9 cellular contexts compared by ENCODE assay signal in genomic region chr1:34113887-34114286, GRCh38. TPM values are rescaled to one million over a fixed set of nuclear protein-coding genes. Genes with fewer than 3 reads are reported as not detected.
DNase-seq lines count a peak whose midpoint lies in the region; ATAC-seq and TF ChIP-seq lines count a peak whose summit lies in the region.
"Had no signal": no experiment of that assay in that cellular context is flagged by ENCODE, and none has a peak within 500 bp of the region (broad histone marks: within the 10 kb centered on the region; RNA-seq: fewer than 3 reads in every experiment).

No MANE protein-coding gene starts in this region.

- H3K27me3 Mint-ChIP-seq in activated CD8-positive, alpha-beta T cell treated with anti-CD3 and anti-CD28 coated beads, Interleukin-2, amount 10 ng/mL, durations not matched to agents 7 days and 5 days (ENCODE audit: low read depth): no peaks in the 10 kb centered on the region

- no peaks in the 10 kb centered on the region for H3K36me3 Mint-ChIP-seq in activated CD8-positive, alpha-beta T cell treated with anti-CD3 and anti-CD28 coated beads, Interleukin-2, amount 10 ng/mL, durations not matched to agents 7 days and 5 days (ENCODE audit: low read depth)

- peak; percentile 28; the same call in 1 of the 2 replicates for TF ChIP-seq CTCF in GM12875 (IDR thresholded peaks at IDR 0.05; ENCODE audit: borderline replicate concordance, insufficient read depth, low read depth, low read length)

- no peak overlapping the region for H3K27ac Mint-ChIP-seq in activated CD8-positive, alpha-beta T cell treated with anti-CD3 and anti-CD28 coated beads, Interleukin-2, amount 10 ng/mL, durations not matched to agents 7 days and 5 days

- POLR2A ChIA-PET in activated CD8-positive, alpha-beta T cell treated with anti-CD3 and anti-CD28 coated beads, Interleukin-2, amount 10 ng/mL, durations not matched to agents 7 days and 5 days (lab: Charles Lee): no interaction called here

- no peak overlapping the region for H3K4me3 ChIP-seq in GM12875 (ENCODE audit: low read depth, low read length)

- peaks cover 8% of the 10 kb centered on the region for H3K9me3 Mint-ChIP-seq in activated CD8-positive, alpha-beta T cell treated with anti-CD3 and anti-CD28 coated beads, Interleukin-2, amount 10 ng/mL, durations not matched to agents 7 days and 5 days (ENCODE audit: insufficient read depth)

- CTCF ChIA-PET in activated CD8-positive, alpha-beta T cell treated with anti-CD3 and anti-CD28 coated beads, Interleukin-2, amount 10 ng/mL, durations not matched to agents 7 days and 5 days (lab: Charles Lee): no interaction called here

- DNase-seq in A172 (ENCODE audit: low spot score): peak; percentile 2
- peak; percentile 3 for DNase-seq in OCI-M1 (lab: John Stamatoyannopoulos, UW)
- DNase-seq in germinal center (ENCODE audit: low spot score): peak; percentile 61
- no peak for DNase-seq in activated CD8-positive, alpha-beta T cell treated with anti-CD3 and anti-CD28 coated beads, Interleukin-2, amount 10 ng/mL, durations not matched to agents 7 days and 5 days
- no peak for DNase-seq in activated T-cell treated with anti-CD3 and anti-CD28 coated beads, Interleukin-2, amount 50 U/mL, for 48 hours
- DNase-seq: GDM1 had no signal

- H3K4me1 Mint-ChIP-seq in activated CD8-positive, alpha-beta T cell treated with anti-CD3 and anti-CD28 coated beads, Interleukin-2, amount 10 ng/mL, durations not matched to agents 7 days and 5 days (ENCODE audit: low read depth): no peaks in the 10 kb centered on the region

- ATAC-seq in GM19463 (IDR thresholded peaks at IDR 0.05; ENCODE audit: unreplicated experiment) (no peak), HG03097 (IDR thresholded peaks at IDR 0.05; ENCODE audit: low FRiP score, unreplicated experiment) (no peak)
- no peak for ATAC-seq in activated CD8-positive, alpha-beta T cell treated with anti-CD3 and anti-CD28 coated beads, Interleukin-2, amount 10 ng/mL, durations not matched to agents 7 days and 5 days

- no peak overlapping the region for H3K4me3 Mint-ChIP-seq in activated CD8-positive, alpha-beta T cell treated with anti-CD3 and anti-CD28 coated beads, Interleukin-2, amount 10 ng/mL, durations not matched to agents 7 days and 5 days

RNA-seq across cellular contexts. Expression of gene CSMD2, which starts 51.1 kb away (rescaled TPM):
- 1.5 and 2.6 TPM in 2 replicates for total RNA-seq in A172 (2014; rRNA removed; shearing (Covaris generic))
- total RNA-seq in activated CD8-positive, alpha-beta T cell treated with anti-CD3 and anti-CD28 coated beads, Interleukin-2, amount 10 ng/mL, durations not matched to agents 7 days and 5 days: not detected

Comparison
In these comparisons a context has a peak if more than half of its experiments do, and no peak if none do; other contexts are left out.
1. DNase-seq: peak in A172 (single experiment), OCI-M1 (single experiment) and germinal center (single experiment); none in activated CD8-positive, alpha-beta T cell treated with anti-CD3 and anti-CD28 coated beads, Interleukin-2, amount 10 ng/mL, durations not matched to agents 7 days and 5 days (single experiment) and activated T-cell treated with anti-CD3 and anti-CD28 coated beads, Interleukin-2, amount 50 U/mL, for 48 hours (0 of 2).